In the genomic region with DNA sequence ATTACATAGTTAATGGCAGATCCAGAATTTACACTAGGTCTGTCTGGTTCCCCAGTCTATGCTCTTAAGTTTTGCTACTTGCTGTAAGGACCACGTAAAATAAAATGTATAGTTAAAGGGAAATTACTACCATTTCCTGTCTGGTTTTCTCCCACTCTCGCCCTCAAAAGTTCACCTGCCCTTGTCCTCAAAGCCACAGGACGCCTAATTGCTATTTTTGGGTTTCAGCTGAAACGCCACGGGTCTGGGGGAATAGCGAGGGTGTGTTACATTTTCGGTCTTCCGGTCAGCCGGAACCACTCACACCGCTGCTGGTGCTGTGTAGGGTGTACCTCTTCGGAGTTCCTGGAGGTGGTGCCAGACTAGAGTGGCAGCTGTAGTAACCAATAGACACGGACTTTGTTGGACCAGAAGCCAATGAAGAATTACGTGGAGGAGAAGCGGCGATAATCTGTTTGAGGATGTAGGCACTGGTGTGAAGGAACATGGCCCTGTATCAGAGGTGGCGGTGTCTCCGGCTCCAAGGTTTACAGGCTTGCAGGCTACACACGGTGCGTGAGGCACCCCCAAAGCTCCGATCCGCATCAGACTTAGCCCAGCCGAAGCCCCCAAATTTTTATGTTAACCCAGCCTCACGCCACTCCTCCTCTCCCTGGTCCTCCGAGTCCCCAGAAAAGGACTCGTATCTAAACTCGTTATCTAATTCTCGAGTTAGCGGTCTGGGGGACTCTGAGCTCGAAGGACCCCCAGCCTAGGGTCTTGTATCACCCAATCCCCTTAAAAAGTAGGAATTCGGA, we compare ENCODE assay signal across 1 cellular context.
TF ChIP-seq lines count a peak whose summit lies in the region.

A gene with protein sequence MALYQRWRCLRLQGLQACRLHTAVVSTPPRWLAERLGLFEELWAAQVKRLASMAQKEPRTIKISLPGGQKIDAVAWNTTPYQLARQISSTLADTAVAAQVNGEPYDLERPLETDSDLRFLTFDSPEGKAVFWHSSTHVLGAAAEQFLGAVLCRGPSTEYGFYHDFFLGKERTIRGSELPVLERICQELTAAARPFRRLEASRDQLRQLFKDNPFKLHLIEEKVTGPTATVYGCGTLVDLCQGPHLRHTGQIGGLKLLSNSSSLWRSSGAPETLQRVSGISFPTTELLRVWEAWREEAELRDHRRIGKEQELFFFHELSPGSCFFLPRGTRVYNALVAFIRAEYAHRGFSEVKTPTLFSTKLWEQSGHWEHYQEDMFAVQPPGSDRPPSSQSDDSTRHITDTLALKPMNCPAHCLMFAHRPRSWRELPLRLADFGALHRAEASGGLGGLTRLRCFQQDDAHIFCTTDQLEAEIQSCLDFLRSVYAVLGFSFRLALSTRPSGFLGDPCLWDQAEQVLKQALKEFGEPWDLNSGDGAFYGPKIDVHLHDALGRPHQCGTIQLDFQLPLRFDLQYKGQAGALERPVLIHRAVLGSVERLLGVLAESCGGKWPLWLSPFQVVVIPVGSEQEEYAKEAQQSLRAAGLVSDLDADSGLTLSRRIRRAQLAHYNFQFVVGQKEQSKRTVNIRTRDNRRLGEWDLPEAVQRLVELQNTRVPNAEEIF (plus strand): TSS at position 454 of the 797 bp plus-strand sequence. CDS start 32 bp downstream, at position 486.

TF ChIP-seq in K562, 482 proteins besides CTCF, POLR2A, EP300 and RAD21 (continued from another document and continues in another):
- TF ChIP-seq, protein P1, sequence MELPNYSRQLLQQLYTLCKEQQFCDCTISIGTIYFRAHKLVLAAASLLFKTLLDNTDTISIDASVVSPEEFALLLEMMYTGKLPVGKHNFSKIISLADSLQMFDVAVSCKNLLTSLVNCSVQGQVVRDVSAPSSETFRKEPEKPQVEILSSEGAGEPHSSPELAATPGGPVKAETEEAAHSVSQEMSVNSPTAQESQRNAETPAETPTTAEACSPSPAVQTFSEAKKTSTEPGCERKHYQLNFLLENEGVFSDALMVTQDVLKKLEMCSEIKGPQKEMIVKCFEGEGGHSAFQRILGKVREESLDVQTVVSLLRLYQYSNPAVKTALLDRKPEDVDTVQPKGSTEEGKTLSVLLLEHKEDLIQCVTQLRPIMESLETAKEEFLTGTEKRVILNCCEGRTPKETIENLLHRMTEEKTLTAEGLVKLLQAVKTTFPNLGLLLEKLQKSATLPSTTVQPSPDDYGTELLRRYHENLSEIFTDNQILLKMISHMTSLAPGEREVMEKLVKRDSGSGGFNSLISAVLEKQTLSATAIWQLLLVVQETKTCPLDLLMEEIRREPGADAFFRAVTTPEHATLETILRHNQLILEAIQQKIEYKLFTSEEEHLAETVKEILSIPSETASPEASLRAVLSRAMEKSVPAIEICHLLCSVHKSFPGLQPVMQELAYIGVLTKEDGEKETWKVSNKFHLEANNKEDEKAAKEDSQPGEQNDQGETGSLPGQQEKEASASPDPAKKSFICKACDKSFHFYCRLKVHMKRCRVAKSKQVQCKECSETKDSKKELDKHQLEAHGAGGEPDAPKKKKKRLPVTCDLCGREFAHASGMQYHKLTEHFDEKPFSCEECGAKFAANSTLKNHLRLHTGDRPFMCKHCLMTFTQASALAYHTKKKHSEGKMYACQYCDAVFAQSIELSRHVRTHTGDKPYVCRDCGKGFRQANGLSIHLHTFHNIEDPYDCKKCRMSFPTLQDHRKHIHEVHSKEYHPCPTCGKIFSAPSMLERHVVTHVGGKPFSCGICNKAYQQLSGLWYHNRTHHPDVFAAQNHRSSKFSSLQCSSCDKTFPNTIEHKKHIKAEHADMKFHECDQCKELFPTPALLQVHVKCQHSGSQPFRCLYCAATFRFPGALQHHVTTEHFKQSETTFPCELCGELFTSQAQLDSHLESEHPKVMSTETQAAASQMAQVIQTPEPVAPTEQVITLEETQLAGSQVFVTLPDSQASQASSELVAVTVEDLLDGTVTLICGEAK (IDR thresholded peaks at IDR 0.05) = peak; percentile 99
- TF ChIP-seq, protein P1 (CRISPR knock-in tag; IDR thresholded peaks at IDR 0.05) = no peak
- TF ChIP-seq PML (IDR thresholded peaks at IDR 0.05; ENCODE audit: low read length) (peak; percentile 83), KDM1A (IDR thresholded peaks at IDR 0.05) (peak; percentile 43 to 67; a peak in 3 of 4 replicates), DMBX1 (CRISPR knock-in tag; IDR thresholded peaks at IDR 0.05; ENCODE audit: borderline replicate concordance) (no peak), RBBP5 (IDR thresholded peaks at IDR 0.05; ENCODE audit: borderline replicate concordance, insufficient read depth, low read length, poor library complexity, severe bottlenecking) (peak; percentile 61), ZNF12 (CRISPR knock-in tag; IDR thresholded peaks at IDR 0.05) (peak; percentile 51; the same call in 1 of the 2 replicates), CBFA2T3 (IDR thresholded peaks at IDR 0.05) (no peak), DACH1 (IDR thresholded peaks at IDR 0.05; ENCODE audit: partially characterized antibody) (no peak), TBL1XR1 (IDR thresholded peaks at IDR 0.05; ENCODE audit: low read length in 2 of 2) (peak in 1 of 2 experiments; percentile 79; a peak in 2 of 4 replicates)
- TF ChIP-seq, protein P2, sequence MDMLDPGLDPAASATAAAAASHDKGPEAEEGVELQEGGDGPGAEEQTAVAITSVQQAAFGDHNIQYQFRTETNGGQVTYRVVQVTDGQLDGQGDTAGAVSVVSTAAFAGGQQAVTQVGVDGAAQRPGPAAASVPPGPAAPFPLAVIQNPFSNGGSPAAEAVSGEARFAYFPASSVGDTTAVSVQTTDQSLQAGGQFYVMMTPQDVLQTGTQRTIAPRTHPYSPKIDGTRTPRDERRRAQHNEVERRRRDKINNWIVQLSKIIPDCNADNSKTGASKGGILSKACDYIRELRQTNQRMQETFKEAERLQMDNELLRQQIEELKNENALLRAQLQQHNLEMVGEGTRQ (CRISPR knock-in tag; IDR thresholded peaks at IDR 0.05) = no peak
- TF ChIP-seq, protein P3, sequence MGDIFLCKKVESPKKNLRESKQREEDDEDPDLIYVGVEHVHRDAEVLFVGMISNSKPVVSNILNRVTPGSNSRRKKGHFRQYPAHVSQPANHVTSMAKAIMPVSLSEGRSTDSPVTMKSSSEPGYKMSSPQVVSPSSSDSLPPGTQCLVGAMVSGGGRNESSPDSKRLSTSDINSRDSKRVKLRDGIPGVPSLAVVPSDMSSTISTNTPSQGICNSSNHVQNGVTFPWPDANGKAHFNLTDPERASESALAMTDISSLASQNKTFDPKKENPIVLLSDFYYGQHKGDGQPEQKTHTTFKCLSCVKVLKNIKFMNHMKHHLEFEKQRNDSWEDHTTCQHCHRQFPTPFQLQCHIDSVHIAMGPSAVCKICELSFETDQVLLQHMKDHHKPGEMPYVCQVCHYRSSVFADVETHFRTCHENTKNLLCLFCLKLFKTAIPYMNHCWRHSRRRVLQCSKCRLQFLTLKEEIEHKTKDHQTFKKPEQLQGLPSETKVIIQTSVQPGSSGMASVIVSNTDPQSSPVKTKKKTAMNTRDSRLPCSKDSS (IDR thresholded peaks at IDR 0.05; ENCODE audit: low read depth, partially characterized antibody) = no peak
- TF ChIP-seq, protein P4, sequence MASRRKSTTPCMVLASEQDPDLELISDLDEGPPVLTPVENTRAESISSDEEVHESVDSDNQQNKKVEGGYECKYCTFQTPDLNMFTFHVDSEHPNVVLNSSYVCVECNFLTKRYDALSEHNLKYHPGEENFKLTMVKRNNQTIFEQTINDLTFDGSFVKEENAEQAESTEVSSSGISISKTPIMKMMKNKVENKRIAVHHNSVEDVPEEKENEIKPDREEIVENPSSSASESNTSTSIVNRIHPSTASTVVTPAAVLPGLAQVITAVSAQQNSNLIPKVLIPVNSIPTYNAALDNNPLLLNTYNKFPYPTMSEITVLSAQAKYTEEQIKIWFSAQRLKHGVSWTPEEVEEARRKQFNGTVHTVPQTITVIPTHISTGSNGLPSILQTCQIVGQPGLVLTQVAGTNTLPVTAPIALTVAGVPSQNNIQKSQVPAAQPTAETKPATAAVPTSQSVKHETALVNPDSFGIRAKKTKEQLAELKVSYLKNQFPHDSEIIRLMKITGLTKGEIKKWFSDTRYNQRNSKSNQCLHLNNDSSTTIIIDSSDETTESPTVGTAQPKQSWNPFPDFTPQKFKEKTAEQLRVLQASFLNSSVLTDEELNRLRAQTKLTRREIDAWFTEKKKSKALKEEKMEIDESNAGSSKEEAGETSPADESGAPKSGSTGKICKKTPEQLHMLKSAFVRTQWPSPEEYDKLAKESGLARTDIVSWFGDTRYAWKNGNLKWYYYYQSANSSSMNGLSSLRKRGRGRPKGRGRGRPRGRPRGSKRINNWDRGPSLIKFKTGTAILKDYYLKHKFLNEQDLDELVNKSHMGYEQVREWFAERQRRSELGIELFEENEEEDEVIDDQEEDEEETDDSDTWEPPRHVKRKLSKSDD (conservative IDR thresholded peaks at IDR 0.05; ENCODE audit: low read length) = 0 out of 2 replicates have a peak, but pooled peaks have one; percentile 68
- TF ChIP-seq, protein P5, sequence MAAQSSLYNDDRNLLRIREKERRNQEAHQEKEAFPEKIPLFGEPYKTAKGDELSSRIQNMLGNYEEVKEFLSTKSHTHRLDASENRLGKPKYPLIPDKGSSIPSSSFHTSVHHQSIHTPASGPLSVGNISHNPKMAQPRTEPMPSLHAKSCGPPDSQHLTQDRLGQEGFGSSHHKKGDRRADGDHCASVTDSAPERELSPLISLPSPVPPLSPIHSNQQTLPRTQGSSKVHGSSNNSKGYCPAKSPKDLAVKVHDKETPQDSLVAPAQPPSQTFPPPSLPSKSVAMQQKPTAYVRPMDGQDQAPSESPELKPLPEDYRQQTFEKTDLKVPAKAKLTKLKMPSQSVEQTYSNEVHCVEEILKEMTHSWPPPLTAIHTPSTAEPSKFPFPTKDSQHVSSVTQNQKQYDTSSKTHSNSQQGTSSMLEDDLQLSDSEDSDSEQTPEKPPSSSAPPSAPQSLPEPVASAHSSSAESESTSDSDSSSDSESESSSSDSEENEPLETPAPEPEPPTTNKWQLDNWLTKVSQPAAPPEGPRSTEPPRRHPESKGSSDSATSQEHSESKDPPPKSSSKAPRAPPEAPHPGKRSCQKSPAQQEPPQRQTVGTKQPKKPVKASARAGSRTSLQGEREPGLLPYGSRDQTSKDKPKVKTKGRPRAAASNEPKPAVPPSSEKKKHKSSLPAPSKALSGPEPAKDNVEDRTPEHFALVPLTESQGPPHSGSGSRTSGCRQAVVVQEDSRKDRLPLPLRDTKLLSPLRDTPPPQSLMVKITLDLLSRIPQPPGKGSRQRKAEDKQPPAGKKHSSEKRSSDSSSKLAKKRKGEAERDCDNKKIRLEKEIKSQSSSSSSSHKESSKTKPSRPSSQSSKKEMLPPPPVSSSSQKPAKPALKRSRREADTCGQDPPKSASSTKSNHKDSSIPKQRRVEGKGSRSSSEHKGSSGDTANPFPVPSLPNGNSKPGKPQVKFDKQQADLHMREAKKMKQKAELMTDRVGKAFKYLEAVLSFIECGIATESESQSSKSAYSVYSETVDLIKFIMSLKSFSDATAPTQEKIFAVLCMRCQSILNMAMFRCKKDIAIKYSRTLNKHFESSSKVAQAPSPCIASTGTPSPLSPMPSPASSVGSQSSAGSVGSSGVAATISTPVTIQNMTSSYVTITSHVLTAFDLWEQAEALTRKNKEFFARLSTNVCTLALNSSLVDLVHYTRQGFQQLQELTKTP (IDR thresholded peaks at IDR 0.05; ENCODE audit: low read depth in 1 of 2, partially characterized antibody in 2 of 2) = peak; percentile 37 to 89
- TF ChIP-seq, protein P6, sequence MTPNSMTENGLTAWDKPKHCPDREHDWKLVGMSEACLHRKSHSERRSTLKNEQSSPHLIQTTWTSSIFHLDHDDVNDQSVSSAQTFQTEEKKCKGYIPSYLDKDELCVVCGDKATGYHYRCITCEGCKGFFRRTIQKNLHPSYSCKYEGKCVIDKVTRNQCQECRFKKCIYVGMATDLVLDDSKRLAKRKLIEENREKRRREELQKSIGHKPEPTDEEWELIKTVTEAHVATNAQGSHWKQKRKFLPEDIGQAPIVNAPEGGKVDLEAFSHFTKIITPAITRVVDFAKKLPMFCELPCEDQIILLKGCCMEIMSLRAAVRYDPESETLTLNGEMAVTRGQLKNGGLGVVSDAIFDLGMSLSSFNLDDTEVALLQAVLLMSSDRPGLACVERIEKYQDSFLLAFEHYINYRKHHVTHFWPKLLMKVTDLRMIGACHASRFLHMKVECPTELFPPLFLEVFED (CRISPR knock-in tag; conservative IDR thresholded peaks at IDR 0.05) = no peak
- TF ChIP-seq, protein P7, sequence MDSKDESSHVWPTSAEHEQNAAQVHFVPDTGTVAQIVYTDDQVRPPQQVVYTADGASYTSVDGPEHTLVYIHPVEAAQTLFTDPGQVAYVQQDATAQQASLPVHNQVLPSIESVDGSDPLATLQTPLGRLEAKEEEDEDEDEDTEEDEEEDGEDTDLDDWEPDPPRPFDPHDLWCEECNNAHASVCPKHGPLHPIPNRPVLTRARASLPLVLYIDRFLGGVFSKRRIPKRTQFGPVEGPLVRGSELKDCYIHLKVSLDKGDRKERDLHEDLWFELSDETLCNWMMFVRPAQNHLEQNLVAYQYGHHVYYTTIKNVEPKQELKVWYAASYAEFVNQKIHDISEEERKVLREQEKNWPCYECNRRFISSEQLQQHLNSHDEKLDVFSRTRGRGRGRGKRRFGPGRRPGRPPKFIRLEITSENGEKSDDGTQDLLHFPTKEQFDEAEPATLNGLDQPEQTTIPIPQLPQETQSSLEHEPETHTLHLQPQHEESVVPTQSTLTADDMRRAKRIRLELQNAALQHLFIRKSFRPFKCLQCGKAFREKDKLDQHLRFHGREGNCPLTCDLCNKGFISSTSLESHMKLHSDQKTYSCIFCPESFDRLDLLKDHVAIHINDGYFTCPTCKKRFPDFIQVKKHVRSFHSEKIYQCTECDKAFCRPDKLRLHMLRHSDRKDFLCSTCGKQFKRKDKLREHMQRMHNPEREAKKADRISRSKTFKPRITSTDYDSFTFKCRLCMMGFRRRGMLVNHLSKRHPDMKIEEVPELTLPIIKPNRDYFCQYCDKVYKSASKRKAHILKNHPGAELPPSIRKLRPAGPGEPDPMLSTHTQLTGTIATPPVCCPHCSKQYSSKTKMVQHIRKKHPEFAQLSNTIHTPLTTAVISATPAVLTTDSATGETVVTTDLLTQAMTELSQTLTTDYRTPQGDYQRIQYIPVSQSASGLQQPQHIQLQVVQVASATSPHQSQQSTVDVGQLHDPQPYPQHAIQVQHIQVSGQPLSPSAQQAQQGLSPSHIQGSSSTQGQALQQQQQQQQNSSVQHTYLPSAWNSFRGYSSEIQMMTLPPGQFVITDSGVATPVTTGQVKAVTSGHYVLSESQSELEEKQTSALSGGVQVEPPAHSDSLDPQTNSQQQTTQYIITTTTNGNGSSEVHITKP (IDR thresholded peaks at IDR 0.05; ENCODE audit: partially characterized antibody) = peak; percentile 74
